Comparison of ENCODE assay signal across 8 cellular contexts in the genomic region with DNA sequence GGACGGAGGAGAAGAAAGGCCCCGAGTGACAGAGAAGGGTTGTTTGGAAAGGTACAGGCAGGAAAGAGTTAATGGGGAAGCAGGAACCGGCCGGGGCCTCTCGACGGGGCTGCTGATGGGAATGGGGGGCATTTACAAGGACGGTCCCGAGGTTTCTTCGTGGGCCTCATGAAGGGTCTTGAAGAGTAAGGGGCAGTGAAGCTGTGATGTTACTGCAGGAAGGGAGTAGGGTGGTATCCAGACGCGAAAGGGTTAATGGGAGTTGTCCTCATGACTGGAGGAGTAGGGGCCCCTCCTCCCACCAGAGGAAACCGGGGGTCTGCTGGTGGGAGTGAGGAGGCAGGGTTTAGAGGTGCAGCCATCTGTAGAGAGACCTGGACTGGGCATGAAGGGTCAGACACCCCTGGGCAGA. TPM values are rescaled to one million over a fixed set of nuclear protein-coding genes. Genes with fewer than 3 reads are reported as not detected.
A peak's percentile ranks its signal among the peaks of the same experiment; 100 is the strongest.
DNase-seq lines count a peak whose midpoint lies in the region; ATAC-seq and TF ChIP-seq lines count a peak whose summit lies in the region.

No MANE protein-coding gene starts in this region.

- no peaks in the 10 kb centered on the region for H3K27me3 ChIP-seq in DOHH2 (ENCODE audit: control insufficient read depth, low read length)
- no peaks in the 10 kb centered on the region for H3K27me3 ChIP-seq in trophoblast cell (ENCODE audit: insufficient read depth, low read length)

- H3K36me3 ChIP-seq in DOHH2 (ENCODE audit: control insufficient read depth, low read length) (no peaks in the 10 kb centered on the region), trophoblast cell (ENCODE audit: control insufficient read depth in 1 of 2, insufficient read depth in 2 of 2, low read length in 2 of 2) (peaks cover 2 to 3% of the 10 kb centered on the region in 2 experiments)

- H3K79me1 ChIP-seq in trophoblast cell (ENCODE audit: low read length), result peaks cover 5% of the 10 kb centered on the region

- TF ChIP-seq CTCF in DOHH2 (IDR thresholded peaks at IDR 0.05; ENCODE audit: low read depth, low read length, poor library complexity, severe bottlenecking) (no peak), fibroblast of pulmonary artery (IDR thresholded peaks at IDR 0.05; ENCODE audit: low read length, missing control alignments) (no peak)

- peak overlapping the region; percentile 67 for H3K9ac ChIP-seq in trophoblast cell (ENCODE audit: low read length)

- DNase-seq in SK-N-DZ (ENCODE audit: low spot score) (peak; percentile 65), fibroblast of pulmonary artery (ENCODE audit: low read depth) (no peak), trophoblast cell (no peak), GOT3 (lab: John Stamatoyannopoulos, UW) (no peak), NCI-H1105 treated with DMSO at 0.1 percent for 48 hours (lab: John Stamatoyannopoulos, UW) (no peak), H4 (ENCODE audit: low spot score) (no peak)

- H2BK5ac ChIP-seq in trophoblast cell (ENCODE audit: low read depth, low read length, poor library complexity), result no peak overlapping the region

- no peak for ATAC-seq in GM18873 (IDR thresholded peaks at IDR 0.05; ENCODE audit: low FRiP score, unreplicated experiment)

- H3K4me1 ChIP-seq in DOHH2 (ENCODE audit: control insufficient read depth, low read length) (peaks cover 20% of the 10 kb centered on the region), trophoblast cell (ENCODE audit: control insufficient read depth in 1 of 2, insufficient read depth in 2 of 2, low read length in 2 of 2) (peaks cover 7 to 11% of the 10 kb centered on the region in 2 experiments)

- H2AFZ ChIP-seq in trophoblast cell (ENCODE audit: insufficient read depth, low read length, poor library complexity), result peak overlapping the region; percentile 92

- no peak overlapping the region for H2BK120ac ChIP-seq in trophoblast cell (ENCODE audit: insufficient read depth, low read length, poor library complexity)

- H3K27ac ChIP-seq in DOHH2 (ENCODE audit: low read depth, low read length) (peak overlapping the region; percentile 14; the same call in 1 of the 2 replicates), trophoblast cell (ENCODE audit: low read depth, low read length) (no peak overlapping the region)

- peak overlapping the region; percentile 75 for H3K14ac ChIP-seq in trophoblast cell (ENCODE audit: low read length)

- H3K4me3 ChIP-seq in DOHH2 (ENCODE audit: low read length), result peak overlapping the region; percentile 83
- peak overlapping the region; percentile 91 for H3K4me3 ChIP-seq in fibroblast of pulmonary artery (replicated peaks; ENCODE audit: low read depth, low read length)
- H3K4me3 ChIP-seq in trophoblast cell (ENCODE audit: low read depth, low read length), result peak overlapping the region; percentile 88

- peak overlapping the region; percentile 22 for H4K12ac ChIP-seq in trophoblast cell (ENCODE audit: low read depth, low read length)

- H3K4ac ChIP-seq in trophoblast cell (ENCODE audit: low read depth, low read length), result no peak overlapping the region

- H2AK5ac ChIP-seq in trophoblast cell (ENCODE audit: low read length), result no peak overlapping the region

- no peaks in the 10 kb centered on the region for H3F3A ChIP-seq in DOHH2 (ENCODE audit: control insufficient read depth, insufficient read depth)

- no peaks in the 10 kb centered on the region for H3K9me2 ChIP-seq in DOHH2 (replicated peaks; ENCODE audit: control insufficient read depth, low read length)

- H2BK12ac ChIP-seq in trophoblast cell (ENCODE audit: low read length), result no peak overlapping the region

- no CpG with 5 or more reads among the region's 12 CpGs for WGBS in trophoblast cell (ENCODE audit: extremely low coverage, insufficient coverage, insufficient read length)

- H4K20me1 ChIP-seq in DOHH2 (ENCODE audit: control insufficient read depth, insufficient read depth, low read depth, low read length), result no peaks in the 10 kb centered on the region

- H3K4me2 ChIP-seq in DOHH2 (ENCODE audit: low read length) (peak overlapping the region; percentile 99), trophoblast cell (ENCODE audit: low read length) (peak overlapping the region; percentile 92)

- H3K18ac ChIP-seq in trophoblast cell (ENCODE audit: low read length), result peak overlapping the region; percentile 34

- H4K91ac ChIP-seq in trophoblast cell (ENCODE audit: low read depth, low read length), result peak overlapping the region; percentile 76

- H3K9me3 ChIP-seq in DOHH2 (ENCODE audit: control insufficient read depth, insufficient read depth, low read length) (no peaks in the 10 kb centered on the region), trophoblast cell (ENCODE audit: insufficient read depth, low read depth, low read length) (no peaks in the 10 kb centered on the region)

- H3K79me2 ChIP-seq in DOHH2 (ENCODE audit: control insufficient read depth, low read length) (peaks cover 5% of the 10 kb centered on the region), trophoblast cell (ENCODE audit: control insufficient read depth, insufficient read depth, low read length, poor library complexity) (peaks cover 2% of the 10 kb centered on the region)

- no peak overlapping the region for H3K23ac ChIP-seq in trophoblast cell (ENCODE audit: low read length)

- peak overlapping the region; percentile 64 for H4K8ac ChIP-seq in trophoblast cell (ENCODE audit: low read depth, low read length)

RNA-seq across cellular contexts. Expression of a gene that starts 0.5 kb away (rescaled TPM):
- polyA plus RNA-seq in SK-N-DZ (2014; cell fraction: cytosol; rRNA removed), result 24.2 and 27.4 TPM in 2 replicates
- polyA plus RNA-seq in SK-N-DZ (2014; cell fraction: nucleus; rRNA removed), result 17.1 and 34.6 TPM in 2 replicates
- 16.1 and 16.2 TPM in 2 replicates for polyA plus RNA-seq in trophoblast cell (2013)
- total RNA-seq in H4 (2014; rRNA removed; shearing (Covaris generic)), result 37.6 and 41.2 TPM in 2 replicates

RNA-seq across cellular contexts. Expression of a gene that starts 34.3 kb away (rescaled TPM):
- 24.3 and 33.6 TPM in 2 replicates for polyA plus RNA-seq in SK-N-DZ (2014; cell fraction: cytosol; rRNA removed)
- 64.8 and 91.0 TPM in 2 replicates for polyA plus RNA-seq in SK-N-DZ (2014; cell fraction: nucleus; rRNA removed)
- 6.9 and 7.4 TPM in 2 replicates for polyA plus RNA-seq in trophoblast cell (2013)
- total RNA-seq in H4 (2014; rRNA removed; shearing (Covaris generic)), result 0.70 and 1.2 TPM in 2 replicates

RNA-seq across cellular contexts. Expression of a gene that starts 39.7 kb away (rescaled TPM):
- polyA plus RNA-seq in SK-N-DZ (2014; cell fraction: cytosol; rRNA removed), result 0.78 and 1.8 TPM in 2 replicates
- polyA plus RNA-seq in SK-N-DZ (2014; cell fraction: nucleus; rRNA removed), result 1.8 and 3.1 TPM in 2 replicates
- polyA plus RNA-seq in trophoblast cell (2013), result 63.3 and 65.7 TPM in 2 replicates
- total RNA-seq in H4 (2014; rRNA removed; shearing (Covaris generic)), result 106 and 129 TPM in 2 replicates

RNA-seq across cellular contexts. Expression of a gene that starts 54.8 kb away (rescaled TPM):
- polyA plus RNA-seq in SK-N-DZ (2014; cell fraction: cytosol; rRNA removed), result 13.1 and 25.6 TPM in 2 replicates
- 37.4 and 48.4 TPM in 2 replicates for polyA plus RNA-seq in SK-N-DZ (2014; cell fraction: nucleus; rRNA removed)
- polyA plus RNA-seq in trophoblast cell (2013), result 23.2 and 23.4 TPM in 2 replicates
- 16.3 and 18.5 TPM in 2 replicates for total RNA-seq in H4 (2014; rRNA removed; shearing (Covaris generic))
